Comparison of ENCODE assay signal across 32 cellular contexts in the genomic region with DNA sequence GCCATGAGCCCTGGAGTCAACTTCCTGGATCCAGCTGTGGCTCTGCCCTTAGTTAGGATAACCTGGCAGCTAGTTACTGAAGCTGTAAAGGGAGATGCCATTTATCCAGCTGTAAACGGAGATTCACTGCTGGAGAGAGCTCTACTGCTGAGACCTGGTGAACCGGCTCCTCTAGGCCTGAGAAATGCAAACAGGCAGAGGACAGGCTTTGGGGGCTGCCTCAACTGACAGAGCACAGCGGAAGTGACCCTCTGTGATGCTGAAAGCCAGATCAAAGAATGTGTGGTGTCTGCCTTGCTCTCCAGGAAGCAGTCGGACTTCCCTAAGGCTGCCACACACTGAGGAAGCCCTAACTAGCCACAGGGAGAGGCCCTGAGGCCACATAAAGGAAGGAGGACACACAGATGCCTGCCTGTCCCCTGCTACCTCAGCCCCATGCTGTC. TPM values are rescaled to one million over a fixed set of nuclear protein-coding genes. Genes with fewer than 3 reads are reported as not detected.
DNase-seq lines count a peak whose midpoint lies in the region; ATAC-seq and TF ChIP-seq lines count a peak whose summit lies in the region.
"Had no signal": no experiment of that assay in that cellular context is flagged by ENCODE, and none has a peak within 500 bp of the region (broad histone marks: within the 10 kb centered on the region; RNA-seq: fewer than 3 reads in every experiment).

No MANE protein-coding gene starts in this region.

- 0 out of 2 replicates have a peak overlapping the region, but pooled peaks have one; percentile 41 for H2AFZ ChIP-seq in Loucy (ENCODE audit: low read length)
- H2AFZ ChIP-seq in neuronal stem cell (ENCODE audit: low read length), result no peak overlapping the region

- ATAC-seq in HG02642 (IDR thresholded peaks at IDR 0.05; ENCODE audit: poor library complexity, unreplicated experiment) (no peak), HG02885 (IDR thresholded peaks at IDR 0.05; ENCODE audit: poor library complexity, unreplicated experiment) (no peak)
- ATAC-seq: gastrocnemius medialis had no signal

- no peak overlapping the region for H4K8ac ChIP-seq in neuronal stem cell (ENCODE audit: low read depth, low read length)

- H2BK12ac ChIP-seq in neuronal stem cell (ENCODE audit: low read length), result no peak overlapping the region

- H3K9me3 ChIP-seq in Loucy (ENCODE audit: insufficient read depth, low read depth, low read length), result no peaks in the 10 kb centered on the region
- H3K9me3 ChIP-seq in colonic mucosa, result no peaks in the 10 kb centered on the region
- no peaks in the 10 kb centered on the region for H3K9me3 ChIP-seq in neuronal stem cell (replicated peaks in 1 of 2; ENCODE audit: control insufficient read depth in 2 of 2, insufficient read depth in 1 of 2, low read depth in 1 of 2, low read length in 2 of 2)
- H3K9me3 ChIP-seq: Caco-2, gastrocnemius medialis, ovary, upper lobe of left lung had no signal

- H3K14ac ChIP-seq in neuronal stem cell (ENCODE audit: low read length), result no peak overlapping the region

- H3F3A ChIP-seq in Loucy (ENCODE audit: low read depth), result no peaks in the 10 kb centered on the region

- H3K4me1 ChIP-seq in Loucy (ENCODE audit: insufficient read depth, low read length, poor library complexity, severe bottlenecking) (peaks cover 30% of the 10 kb centered on the region), colonic mucosa (no peaks in the 10 kb centered on the region), neuronal stem cell (ENCODE audit: control insufficient read depth in 2 of 2, insufficient read depth in 1 of 2, low read depth in 1 of 2, low read length in 2 of 2) (no peaks in the 10 kb centered on the region)

- H2BK120ac ChIP-seq in neuronal stem cell (ENCODE audit: low read depth, low read length), result no peak overlapping the region

- H2AK5ac ChIP-seq in neuronal stem cell (ENCODE audit: low read depth, low read length), result no peak overlapping the region

- WGBS in neuronal stem cell (ENCODE audit: extremely low coverage in 2 of 2, insufficient read length in 2 of 2, insufficient replicate concordance in 1 of 2), 2 donors, result no CpG with 5 or more reads among the region's 4 CpGs

- H3K4me2 ChIP-seq in Loucy (ENCODE audit: low read depth, low read length, poor library complexity, severe bottlenecking) (peak overlapping the region; percentile 66), neuronal stem cell (ENCODE audit: insufficient read depth, low read length, poor library complexity, severe bottlenecking) (no peak overlapping the region)

- H3K4ac ChIP-seq in neuronal stem cell (ENCODE audit: low read length), result no peak overlapping the region

- no peaks in the 10 kb centered on the region for H4K20me1 ChIP-seq in Loucy (ENCODE audit: insufficient read depth, low read length, poor library complexity, severe bottlenecking)

- peak overlapping the region; percentile 32 for H3K18ac ChIP-seq in neuronal stem cell (ENCODE audit: low read length)

- no peak overlapping the region for H4K91ac ChIP-seq in neuronal stem cell (ENCODE audit: low read depth, low read length, poor library complexity)

- TF ChIP-seq CTCF in Loucy (conservative IDR thresholded peaks at IDR 0.05; ENCODE audit: low read length) (no peak), colonic mucosa (IDR thresholded peaks at IDR 0.05) (no peak)

- DNase-seq in ELF-1 (ENCODE audit: low read depth, low spot score), result peak; percentile 90
- no peak for DNase-seq in colonic mucosa
- DNase-seq in neuronal stem cell (ENCODE audit: low spot score), result no peak
- no peak for DNase-seq in H4 (ENCODE audit: low spot score)
- no peak for DNase-seq in kidney tubule cell (ENCODE audit: low spot score)
- DNase-seq: activated CD4-positive, alpha-beta memory T cell treated with anti-CD3 and anti-CD28 coated beads for 36 hours; activated CD4-positive, CD25-positive, alpha-beta regulatory T cell treated with anti-CD3 and anti-CD28 coated beads, Interleukin-2, amount 50 U/mL, for 72 hours; activated CD8-positive, alpha-beta memory T cell treated with anti-CD3 and anti-CD28 coated beads, Interleukin-2, amount 50 U/mL, for 48 hours; activated naive CD4-positive, alpha-beta T cell treated with anti-CD3 and anti-CD28 coated beads for 36 hours; Caco-2; DMS79; gastrocnemius medialis; GF-D8; GOT3; NCI-H146; NCI-H446; NCI-H82; nephron progenitor cell; ovary; stimulated activated CD4-positive, alpha-beta T cell treated with anti-CD3 and anti-CD28 coated beads, Interleukin-15, amount 100 ng/mL, for 24 hours; stimulated activated CD4-positive, alpha-beta T cell treated with anti-CD3 and anti-CD28 coated beads, Interleukin-4, amount 100 ng/mL, for 4 hours had no signal

- H3K4me3 ChIP-seq in Loucy (ENCODE audit: low read length, poor library complexity, severe bottlenecking) (peak overlapping the region; percentile 42), colonic mucosa (no peak overlapping the region), neuronal stem cell (ENCODE audit: low read length in 2 of 2) (no peak overlapping the region)
- H3K4me3 ChIP-seq: gastrocnemius medialis, ovary, SK-N-MC, upper lobe of left lung had no signal

- H3K27ac ChIP-seq in colonic mucosa (peak overlapping the region; percentile 32), neuronal stem cell (replicated peaks; ENCODE audit: low read length) (no peak overlapping the region)
- H3K27ac ChIP-seq: gastrocnemius medialis, ovary, SK-N-MC, upper lobe of left lung had no signal

- no peaks in the 10 kb centered on the region for H3K79me2 ChIP-seq in Loucy (ENCODE audit: insufficient read depth, low read length)

- no peak overlapping the region for H2BK5ac ChIP-seq in neuronal stem cell (ENCODE audit: low read length)

- intact Hi-C loops in colonic mucosa (cut with DNase I), result no loop called here

- H2BK15ac ChIP-seq in neuronal stem cell (ENCODE audit: low read length), result no peak overlapping the region

- peak overlapping the region; percentile 74 for H3K9ac ChIP-seq in Loucy (ENCODE audit: low read depth, low read length, poor library complexity, severe bottlenecking)
- H3K9ac ChIP-seq in colonic mucosa (ENCODE audit: low read depth in 2 of 2, low read length in 2 of 2), result no peak overlapping the region
- H3K9ac ChIP-seq in neuronal stem cell (ENCODE audit: low read depth, low read length, poor library complexity), result no peak overlapping the region

- H3K27me3 ChIP-seq in Loucy (ENCODE audit: insufficient read depth, low read length, poor library complexity, severe bottlenecking) (no peaks in the 10 kb centered on the region), colonic mucosa (no peaks in the 10 kb centered on the region), neuronal stem cell (ENCODE audit: control insufficient read depth in 3 of 3, insufficient read depth in 3 of 3, low read depth in 1 of 3, low read length in 3 of 3) (peaks cover 0 to 4% (median 0%) of the 10 kb centered on the region in 3 experiments)
- H3K27me3 ChIP-seq: gastrocnemius medialis, ovary, upper lobe of left lung had no signal

- no peaks in the 10 kb centered on the region for H3K79me1 ChIP-seq in neuronal stem cell (ENCODE audit: low read depth, low read length)

- H3K23ac ChIP-seq in neuronal stem cell (ENCODE audit: low read depth, low read length, poor library complexity), result no peak overlapping the region

- no peaks in the 10 kb centered on the region for H3K9me2 ChIP-seq in Loucy (replicated peaks; ENCODE audit: low read depth, low read length)

- H3K36me3 ChIP-seq in Loucy (ENCODE audit: insufficient read depth, low read length), result no peaks in the 10 kb centered on the region
- no peaks in the 10 kb centered on the region for H3K36me3 ChIP-seq in colonic mucosa
- H3K36me3 ChIP-seq in neuronal stem cell (replicated peaks in 1 of 2; ENCODE audit: control insufficient read depth in 2 of 2, insufficient read depth in 2 of 2, low read length in 2 of 2), result no peaks in the 10 kb centered on the region
- H3K36me3 ChIP-seq: gastrocnemius medialis, ovary, upper lobe of left lung had no signal

RNA-seq across cellular contexts. Expression of a gene that starts 21.9 kb away (rescaled TPM):
- 100 to 1,000 TPM; 139 to 193 TPM for total RNA-seq in colonic mucosa
- 39.2 TPM for polyA plus RNA-seq in neuronal stem cell (2013, experiment 1 of 2)
- 37.9 TPM for polyA plus RNA-seq in neuronal stem cell (2013, experiment 2 of 2)
- 63.4 and 78.9 TPM in 2 replicates for total RNA-seq in H4 (2014; rRNA removed; shearing (Covaris generic))
- total RNA-seq: activated naive CD4-positive, alpha-beta T cell treated with anti-CD3 and anti-CD28 coated beads for 36 hours; activated T-helper 1 cell treated with anti-CD3 and anti-CD28 coated beads, Interleukin-12 subunit alpha, Interleukin-12 subunit beta, Interleukin-2, Interleukin-4 antibody, amounts not matched to agents 30 ng/mL and 10 ng/mL and 1 ng/mL, durations not matched to agents 14 hours and 24 hours and 36 hours; LHCN-M2 had no signal

RNA-seq across cellular contexts. Expression of a gene that starts 42.7 kb away (rescaled TPM):
- under 1 TPM; 0.35 to 0.74 TPM for total RNA-seq in colonic mucosa
- 0.22 TPM for polyA plus RNA-seq in neuronal stem cell (2013, experiment 1 of 2)
- 0.24 TPM for polyA plus RNA-seq in neuronal stem cell (2013, experiment 2 of 2)
- total RNA-seq in H4 (2014; rRNA removed; shearing (Covaris generic)), result not detected in 2 replicates
- total RNA-seq: activated CD4-positive, alpha-beta memory T cell treated with anti-CD3 and anti-CD28 coated beads for 36 hours; activated naive CD4-positive, alpha-beta T cell treated with anti-CD3 and anti-CD28 coated beads for 36 hours; activated T-helper 1 cell treated with anti-CD3 and anti-CD28 coated beads, Interleukin-12 subunit alpha, Interleukin-12 subunit beta, Interleukin-2, Interleukin-4 antibody, amounts not matched to agents 30 ng/mL and 10 ng/mL and 1 ng/mL, durations not matched to agents 14 hours and 24 hours and 36 hours; Caco-2; cerebellum; gastrocnemius medialis; LHCN-M2; lung microvascular endothelial cell had no signal
- polyA plus RNA-seq: BJ had no signal

RNA-seq across cellular contexts. Expression of a gene that starts 48.4 kb away (rescaled TPM):
- total RNA-seq in colonic mucosa, result under 1 TPM in 1 of 2 donors, not detected in 1; 0.22 TPM
- 17.6 TPM for polyA plus RNA-seq in neuronal stem cell (2013, experiment 1 of 2)
- 17.1 TPM for polyA plus RNA-seq in neuronal stem cell (2013, experiment 2 of 2)
- total RNA-seq in H4 (2014; rRNA removed; shearing (Covaris generic)), result not detected in 2 replicates
- total RNA-seq: activated CD4-positive, alpha-beta memory T cell treated with anti-CD3 and anti-CD28 coated beads for 36 hours; activated naive CD4-positive, alpha-beta T cell treated with anti-CD3 and anti-CD28 coated beads for 36 hours; activated T-helper 1 cell treated with anti-CD3 and anti-CD28 coated beads, Interleukin-12 subunit alpha, Interleukin-12 subunit beta, Interleukin-2, Interleukin-4 antibody, amounts not matched to agents 30 ng/mL and 10 ng/mL and 1 ng/mL, durations not matched to agents 14 hours and 24 hours and 36 hours; Caco-2; gastrocnemius medialis; LHCN-M2; lung microvascular endothelial cell; ovary; subcutaneous adipose tissue had no signal
- polyA plus RNA-seq: BJ, ovary had no signal

RNA-seq across cellular contexts. Expression of a gene that starts 56.4 kb away (rescaled TPM):
- total RNA-seq in colonic mucosa, result 1 to 10 TPM; 3.1 to 5.6 TPM
- 0.10 TPM for polyA plus RNA-seq in neuronal stem cell (2013, experiment 1 of 2)
- 0.04 TPM for polyA plus RNA-seq in neuronal stem cell (2013, experiment 2 of 2)
- not detected in 2 replicates for total RNA-seq in H4 (2014; rRNA removed; shearing (Covaris generic))
- total RNA-seq: Caco-2, LHCN-M2, lung microvascular endothelial cell had no signal
- polyA plus RNA-seq: BJ had no signal
